In the genomic region with DNA sequence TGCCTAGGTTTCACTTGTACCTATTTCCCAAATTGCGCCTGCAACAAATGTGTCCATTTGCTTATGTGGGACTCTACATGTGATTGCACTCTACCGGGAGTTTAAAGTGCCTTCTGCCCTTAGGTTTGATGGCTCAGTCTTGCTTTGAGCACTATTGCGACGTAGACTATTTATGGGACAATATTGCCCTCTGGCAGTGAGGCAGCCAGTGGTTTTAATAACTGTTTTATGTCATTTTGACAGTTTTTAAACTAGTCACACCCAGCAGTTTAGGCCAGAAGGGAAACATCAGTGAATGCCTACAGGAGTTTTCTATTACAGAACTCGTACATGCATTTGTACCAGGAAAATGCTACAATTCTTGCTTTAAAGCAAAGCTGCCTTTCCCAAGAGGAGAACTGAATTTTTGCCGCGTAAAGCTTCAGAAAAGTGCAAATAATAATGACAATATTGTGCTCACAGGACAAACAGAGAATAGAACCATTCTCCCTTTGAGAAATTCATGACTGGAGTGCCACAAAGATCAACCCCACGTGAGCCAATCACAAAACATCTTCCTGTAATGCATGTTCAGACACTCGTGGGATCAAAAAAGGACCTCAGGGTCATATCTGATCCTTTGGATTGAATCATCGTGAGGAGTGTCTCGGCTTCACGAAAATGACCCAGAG, we compare ENCODE assay signal across 17 cellular contexts.
DNase-seq lines count a peak whose midpoint lies in the region; ATAC-seq and TF ChIP-seq lines count a peak whose summit lies in the region.
"Had no signal": no experiment of that assay in that cellular context is flagged by ENCODE, and none has a peak within 500 bp of the region (broad histone marks: within the 10 kb centered on the region; RNA-seq: fewer than 3 reads in every experiment).

No MANE protein-coding gene starts in this region.

- peak; percentile 1 for DNase-seq in AG09319 (ENCODE audit: extremely low read depth, low read depth)
- peak; percentile 1 for DNase-seq in NB4 (ENCODE audit: low read depth)
- DNase-seq in caudate nucleus (lab: John Stamatoyannopoulos, UW), result peak in 4 of 61 donors; percentile 0 to 17 (median 6)
- no peak for DNase-seq in stimulated activated naive CD4-positive, alpha-beta T cell treated with Interleukin-2 at 50 U/mL for 16 hours (lab: John Stamatoyannopoulos, UW)
- no peak for DNase-seq in NCI-H345 treated with DMSO at 0.1 percent for 48 hours (lab: John Stamatoyannopoulos, UW; ENCODE audit: unreplicated experiment)
- no peak for DNase-seq in gastrocnemius medialis
- DNase-seq: activated CD8-positive, alpha-beta T cell treated with anti-CD3 and anti-CD28 coated beads, Interleukin-2, amount 10 ng/mL, durations not matched to agents 7 days and 5 days; activated naive CD8-positive, alpha-beta T cell treated with anti-CD3 and anti-CD28 coated beads for 36 hours; effector memory CD8-positive, alpha-beta T cell; Kasumi-1; natural killer cell; T-cell had no signal

- TF ChIP-seq POLR2A in NB4 (IDR thresholded peaks at IDR 0.05; ENCODE audit: extremely low read depth, insufficient read length) (no peak), gastrocnemius medialis (IDR thresholded peaks at IDR 0.05) (no peak)

- in situ Hi-C loops in gastrocnemius medialis (cut with MboI; ENCODE audit: low sequenced_read_pairs in 4 of 4), result no loop called here

- no peak overlapping the region for H3K9ac ChIP-seq in muscle layer of colon (ENCODE audit: low read length)

- no peak for ATAC-seq in HG02678 (IDR thresholded peaks at IDR 0.05; ENCODE audit: unreplicated experiment)
- no peak for ATAC-seq in gastrocnemius medialis
- ATAC-seq: activated CD8-positive, alpha-beta T cell treated with anti-CD3 and anti-CD28 coated beads, Interleukin-2, amount 10 ng/mL, durations not matched to agents 7 days and 5 days; effector memory CD8-positive, alpha-beta T cell; HCT116; natural killer cell; stimulated activated memory B cell treated with anti-CD40 and anti-IgM and Interleukin-4, amounts not matched to agents 10 μg/mL and 1 μg/mL and 100 μg/mL, for 72 hours; T-cell had no signal

- no peaks in the 10 kb centered on the region for H3K9me3 ChIP-seq in muscle layer of colon (ENCODE audit: low read length)
- no peaks in the 10 kb centered on the region for H3K9me3 ChIP-seq in gastrocnemius medialis

- intact Hi-C loops in gastrocnemius medialis (cut with DNase I; ENCODE audit: low total_unique reads), result no loop called here

- H3K4me3 ChIP-seq in NB4 (ENCODE audit: low read depth, low read length) (no peak overlapping the region), muscle layer of colon (ENCODE audit: low read depth in 1 of 2, low read length in 2 of 2) (peak overlapping the region; percentile 21 to 36), gastrocnemius medialis (no peak overlapping the region)

- H3K36me3 ChIP-seq in muscle layer of colon (ENCODE audit: insufficient read depth, low read length), result no peaks in the 10 kb centered on the region
- H3K36me3 ChIP-seq in gastrocnemius medialis, result no peaks in the 10 kb centered on the region

- H3K27ac ChIP-seq in caudate nucleus (ENCODE audit: low read depth, low read length) (peak overlapping the region; percentile 53), muscle layer of colon (ENCODE audit: low read depth, low read length) (no peak overlapping the region), gastrocnemius medialis (no peak overlapping the region)
- H3K27ac ChIP-seq: C4-2B had no signal

- H3K27me3 ChIP-seq in muscle layer of colon (ENCODE audit: control insufficient read depth in 1 of 2, insufficient read depth in 2 of 2, low read length in 2 of 2) (no peaks in the 10 kb centered on the region), gastrocnemius medialis (no peaks in the 10 kb centered on the region)

- TF ChIP-seq CTCF in AG09319 (IDR thresholded peaks at IDR 0.05; ENCODE audit: low read depth, low read length) (peak; percentile 19), NB4 (IDR thresholded peaks at IDR 0.05; ENCODE audit: low read depth, low read length) (no peak), gastrocnemius medialis (IDR thresholded peaks at IDR 0.05 in 4 of 5, conservative IDR thresholded peaks at IDR 0.05 in 1 of 5) (no peak)

- H3K4me1 ChIP-seq in muscle layer of colon (ENCODE audit: insufficient read depth, low read length), result peaks cover 9% of the 10 kb centered on the region
- H3K4me1 ChIP-seq in gastrocnemius medialis, result peaks cover 0 to 5% of the 10 kb centered on the region in 2 donors

Comparison
In these comparisons a context has a peak if more than half of its experiments do, and no peak if none do; other contexts are left out.
1. DNase-seq: peak in AG09319 (single experiment) and NB4 (single experiment); none in stimulated activated naive CD4-positive, alpha-beta T cell treated with Interleukin-2 at 50 U/mL for 16 hours (single experiment), NCI-H345 treated with DMSO at 0.1 percent for 48 hours (single experiment) and gastrocnemius medialis (0 of 2).
2. H3K4me3 ChIP-seq: peak in muscle layer of colon (2 of 2); none in NB4 (single experiment) and gastrocnemius medialis (0 of 4).